Comparison of ENCODE assay signal across 8 cellular contexts in the genomic region with DNA sequence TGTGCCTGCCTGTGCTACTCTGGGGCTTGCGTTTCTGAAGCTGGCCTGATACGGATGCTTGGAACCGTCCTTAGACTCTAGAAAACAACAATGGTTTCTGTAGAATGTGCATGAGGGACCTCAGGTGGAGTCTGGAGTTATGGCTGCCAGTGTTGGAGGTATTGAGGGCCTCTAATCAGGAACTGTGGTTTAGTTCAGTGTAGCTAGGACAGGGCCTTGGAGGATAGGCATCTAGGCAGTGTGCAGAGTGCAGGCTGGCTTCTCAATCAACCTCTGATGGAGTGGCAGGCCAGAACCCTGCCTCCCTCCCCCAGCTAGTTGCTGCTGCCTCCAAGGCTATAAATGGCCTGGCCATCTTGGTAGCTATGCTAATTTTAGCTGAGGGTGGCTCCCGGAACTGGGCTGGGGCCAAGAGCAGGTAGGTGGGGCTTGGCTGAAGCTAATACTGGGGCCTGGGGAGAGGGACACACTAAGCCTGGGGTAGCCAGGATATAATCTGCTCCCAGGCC. TPM values are rescaled to one million over a fixed set of nuclear protein-coding genes. Genes with fewer than 3 reads are reported as not detected.
DNase-seq lines count a peak whose midpoint lies in the region; ATAC-seq lines count a peak whose summit lies in the region.

No MANE protein-coding gene starts in this region.

- peaks cover 66% of the 10 kb centered on the region for H3K4me1 Mint-ChIP-seq in activated naive CD4-positive, alpha-beta T cell treated with anti-CD3 and anti-CD28 coated beads for 36 hours (ENCODE audit: low read depth)
- H3K4me1 Mint-ChIP-seq in activated naive CD4-positive, alpha-beta T cell treated with anti-CD3 and anti-CD28 coated beads, Interleukin-2, amount 10 ng/mL, durations not matched to agents 7 days and 5 days: peaks cover 71% of the 10 kb centered on the region
- peaks cover 57 to 70% of the 10 kb centered on the region in 2 donors for H3K4me1 Mint-ChIP-seq in natural killer cell treated with Interleukin-12 subunit alpha and Interleukin-12 subunit beta and Interleukin-15 and Interleukin-18, amount 100 ng/mL, for 72 hours (ENCODE audit: low read depth in 2 of 2)

- peaks cover 4% of the 10 kb centered on the region for H3K36me3 Mint-ChIP-seq in activated naive CD4-positive, alpha-beta T cell treated with anti-CD3 and anti-CD28 coated beads for 36 hours (ENCODE audit: low read depth)
- H3K36me3 Mint-ChIP-seq in activated naive CD4-positive, alpha-beta T cell treated with anti-CD3 and anti-CD28 coated beads, Interleukin-2, amount 10 ng/mL, durations not matched to agents 7 days and 5 days: peaks cover 32% of the 10 kb centered on the region
- no peaks in the 10 kb centered on the region for H3K36me3 Mint-ChIP-seq in natural killer cell treated with Interleukin-12 subunit alpha and Interleukin-12 subunit beta and Interleukin-15 and Interleukin-18, amount 100 ng/mL, for 72 hours

- no peaks in the 10 kb centered on the region for H3K27me3 Mint-ChIP-seq in activated naive CD4-positive, alpha-beta T cell treated with anti-CD3 and anti-CD28 coated beads for 36 hours (ENCODE audit: low read depth)
- H3K27me3 Mint-ChIP-seq in activated naive CD4-positive, alpha-beta T cell treated with anti-CD3 and anti-CD28 coated beads, Interleukin-2, amount 10 ng/mL, durations not matched to agents 7 days and 5 days: peaks cover 6% of the 10 kb centered on the region
- no peaks in the 10 kb centered on the region for H3K27me3 Mint-ChIP-seq in natural killer cell treated with Interleukin-12 subunit alpha and Interleukin-12 subunit beta and Interleukin-15 and Interleukin-18, amount 100 ng/mL, for 72 hours

- peak overlapping the region; percentile 64 for H3K27ac Mint-ChIP-seq in activated naive CD4-positive, alpha-beta T cell treated with anti-CD3 and anti-CD28 coated beads for 36 hours
- H3K27ac Mint-ChIP-seq in activated naive CD4-positive, alpha-beta T cell treated with anti-CD3 and anti-CD28 coated beads, Interleukin-2, amount 10 ng/mL, durations not matched to agents 7 days and 5 days: peak overlapping the region; percentile 88
- peak overlapping the region; percentile 94 to 96 for H3K27ac Mint-ChIP-seq in natural killer cell treated with Interleukin-12 subunit alpha and Interleukin-12 subunit beta and Interleukin-15 and Interleukin-18, amount 100 ng/mL, for 72 hours

- peak; percentile 39 for ATAC-seq in HG03354 (IDR thresholded peaks at IDR 0.05; ENCODE audit: poor library complexity, severe bottlenecking, unreplicated experiment)
- no peak for ATAC-seq in natural killer cell treated with Interleukin-12 subunit alpha and Interleukin-12 subunit beta and Interleukin-15 and Interleukin-18, amount 100 ng/mL, for 72 hours

- CTCF ChIA-PET in activated naive CD4-positive, alpha-beta T cell treated with anti-CD3 and anti-CD28 coated beads for 36 hours (lab: Charles Lee): interaction anchor here (0.7 to 23.9 kb wide), 10 partner anchors 8 to 210 kb away, joined by 3 to 573 read pairs (median 5); no protein-coding TSS in a partner anchor
- CTCF ChIA-PET in activated naive CD4-positive, alpha-beta T cell treated with anti-CD3 and anti-CD28 coated beads, Interleukin-2, amount 10 ng/mL, durations not matched to agents 7 days and 5 days (lab: Charles Lee): interaction anchor here (0.7 to 5.0 kb wide), 9 partner anchors 8 to 216 kb away, joined by 3 to 30 read pairs (median 3); no protein-coding TSS in a partner anchor

- intact Hi-C loops in activated naive CD4-positive, alpha-beta T cell treated with anti-CD3 and anti-CD28 coated beads for 36 hours (cut with micrococcal nuclease): no loop called here

- peak; percentile 47 for DNase-seq in activated naive CD4-positive, alpha-beta T cell treated with anti-CD3 and anti-CD28 coated beads for 36 hours
- DNase-seq in activated naive CD4-positive, alpha-beta T cell treated with anti-CD3 and anti-CD28 coated beads, Interleukin-2, amount 50 U/mL, for 16 hours: no peak
- DNase-seq in activated naive CD4-positive, alpha-beta T cell treated with anti-CD3 and anti-CD28 coated beads, Interleukin-2, amount 10 ng/mL, durations not matched to agents 7 days and 5 days: peak; percentile 51
- no peak for DNase-seq in natural killer cell treated with Interleukin-12 subunit alpha and Interleukin-12 subunit beta and Interleukin-15 and Interleukin-18, amount 100 ng/mL, for 72 hours (ENCODE audit: low spot score)
- DNase-seq in HuH-7 (ENCODE audit: low spot score) (no peak), D341Med (ENCODE audit: low spot score) (no peak), SKM-1 treated with dmso at 0.1 percent for 144 hours (lab: John Stamatoyannopoulos, UW; ENCODE audit: unreplicated experiment) (no peak)

- peak overlapping the region; percentile 58 for H3K4me3 Mint-ChIP-seq in activated naive CD4-positive, alpha-beta T cell treated with anti-CD3 and anti-CD28 coated beads for 36 hours
- H3K4me3 Mint-ChIP-seq in activated naive CD4-positive, alpha-beta T cell treated with anti-CD3 and anti-CD28 coated beads, Interleukin-2, amount 10 ng/mL, durations not matched to agents 7 days and 5 days: peak overlapping the region; percentile 98
- H3K4me3 Mint-ChIP-seq in natural killer cell treated with Interleukin-12 subunit alpha and Interleukin-12 subunit beta and Interleukin-15 and Interleukin-18, amount 100 ng/mL, for 72 hours: peak overlapping the region; percentile 77

- H3K9me3 Mint-ChIP-seq in activated naive CD4-positive, alpha-beta T cell treated with anti-CD3 and anti-CD28 coated beads for 36 hours: peaks cover 1% of the 10 kb centered on the region
- no peaks in the 10 kb centered on the region for H3K9me3 Mint-ChIP-seq in activated naive CD4-positive, alpha-beta T cell treated with anti-CD3 and anti-CD28 coated beads, Interleukin-2, amount 10 ng/mL, durations not matched to agents 7 days and 5 days
- no peaks in the 10 kb centered on the region for H3K9me3 Mint-ChIP-seq in natural killer cell treated with Interleukin-12 subunit alpha and Interleukin-12 subunit beta and Interleukin-15 and Interleukin-18, amount 100 ng/mL, for 72 hours

RNA-seq across cellular contexts. Expression of gene STIM1, which starts 4.0 kb away (rescaled TPM):
- total RNA-seq in activated naive CD4-positive, alpha-beta T cell treated with anti-CD3 and anti-CD28 coated beads for 36 hours: 10 to 100 TPM; 62.9 to 68.5 TPM
- total RNA-seq in natural killer cell treated with Interleukin-12 subunit alpha and Interleukin-12 subunit beta and Interleukin-15 and Interleukin-18, amount 100 ng/mL, for 72 hours: 10 to 100 TPM; 83.9 to 85.9 TPM

RNA-seq across cellular contexts. Expression of gene RHOG, which starts 18.7 kb away (rescaled TPM):
- total RNA-seq in activated naive CD4-positive, alpha-beta T cell treated with anti-CD3 and anti-CD28 coated beads for 36 hours: 100 to 1,000 TPM; 142 TPM
- total RNA-seq in natural killer cell treated with Interleukin-12 subunit alpha and Interleukin-12 subunit beta and Interleukin-15 and Interleukin-18, amount 100 ng/mL, for 72 hours: 100 to 1,000 TPM; 154 to 164 TPM

RNA-seq across cellular contexts. Expression of gene PGAP2, which starts 51.1 kb away (rescaled TPM):
- 10 to 100 TPM; 38.9 to 40.8 TPM for total RNA-seq in activated naive CD4-positive, alpha-beta T cell treated with anti-CD3 and anti-CD28 coated beads for 36 hours
- total RNA-seq in natural killer cell treated with Interleukin-12 subunit alpha and Interleukin-12 subunit beta and Interleukin-15 and Interleukin-18, amount 100 ng/mL, for 72 hours: 10 to 100 TPM; 15.5 to 30.0 TPM

Comparison
In these comparisons a context has a peak if more than half of its experiments do, and no peak if none do; other contexts are left out.
1. DNase-seq: peak in activated naive CD4-positive, alpha-beta T cell treated with anti-CD3 and anti-CD28 coated beads for 36 hours (single experiment) and activated naive CD4-positive, alpha-beta T cell treated with anti-CD3 and anti-CD28 coated beads, Interleukin-2, amount 10 ng/mL, durations not matched to agents 7 days and 5 days (single experiment); none in activated naive CD4-positive, alpha-beta T cell treated with anti-CD3 and anti-CD28 coated beads, Interleukin-2, amount 50 U/mL, for 16 hours (single experiment), natural killer cell treated with Interleukin-12 subunit alpha and Interleukin-12 subunit beta and Interleukin-15 and Interleukin-18, amount 100 ng/mL, for 72 hours (single experiment), HuH-7 (single experiment), D341Med (single experiment) and SKM-1 treated with dmso at 0.1 percent for 144 hours (single experiment).
2. Peak in every context shown above with its lines, with median percentiles within 50 percentile points of each other: H3K27ac Mint-ChIP-seq and H3K4me3 Mint-ChIP-seq.